In genomic region chr6:10373642-10374359, GRCh38 we compare ENCODE assay signal across 15 cellular contexts. TPM values are rescaled to one million over a fixed set of nuclear protein-coding genes. Genes with fewer than 3 reads are reported as not detected.
DNase-seq lines count a peak whose midpoint lies in the region; ATAC-seq, FAIRE-seq and TF ChIP-seq lines count a peak whose summit lies in the region.
"Had no signal": no experiment of that assay in that cellular context is flagged by ENCODE, and none has a peak within 500 bp of the region (broad histone marks: within the 10 kb centered on the region; RNA-seq: fewer than 3 reads in every experiment).

No MANE protein-coding gene starts in this region.

- H3K27ac ChIP-seq in HepG2 (ENCODE audit: extremely low read length, insufficient read depth, low read length) = no peak overlapping the region
- no peak overlapping the region for H3K27ac ChIP-seq in right lobe of liver
- peak overlapping the region; percentile 76 for H3K27ac ChIP-seq in Panc1 (ENCODE audit: low read length)
- peak overlapping the region; percentile 15 for H3K27ac ChIP-seq in foreskin keratinocyte
- peak overlapping the region in 1 of 4 donors; percentile 36 for H3K27ac ChIP-seq in tibial nerve
- no peak overlapping the region for H3K27ac ChIP-seq in dorsolateral prefrontal cortex

- POLR2A ChIA-PET in HepG2 (lab: Yijun Ruan, JAX) (no interaction called here), Panc1 (lab: Charles Lee) (interaction anchor here (0.5 to 0.9 kb wide), 3 partner anchors 27 to 275 kb away, joined by 3 to 4 read pairs (median 3); partner anchors contain the start of gene TFAP2A)

- H3K4me3 ChIP-seq in HepG2 (replicated peaks in 1 of 3; ENCODE audit: insufficient read depth in 1 of 3, low read depth in 2 of 3, low read length in 3 of 3) (no peak overlapping the region), right lobe of liver (no peak overlapping the region), Panc1 (ENCODE audit: low read depth in 2 of 2, low read length in 2 of 2) (no peak overlapping the region), tibial nerve (no peak overlapping the region), dorsolateral prefrontal cortex (no peak overlapping the region)
- H3K4me3 ChIP-seq: mucosa of descending colon had no signal

- CTCF ChIA-PET in HepG2 (lab: Yijun Ruan, JAX; ENCODE audit: low intra/inter-chr PET ratio, low total read pairs) (no interaction called here), Panc1 (lab: Charles Lee) (no interaction called here)

- TF ChIP-seq CTCF in HepG2 (CRISPR knock-in tag; IDR thresholded peaks at IDR 0.05) (no peak), right lobe of liver (IDR thresholded peaks at IDR 0.05) (no peak), Panc1 (IDR thresholded peaks at IDR 0.05) (no peak), foreskin keratinocyte (conservative IDR thresholded peaks at IDR 0.05) (no peak), tibial nerve (IDR thresholded peaks at IDR 0.05) (no peak), dorsolateral prefrontal cortex (IDR thresholded peaks at IDR 0.05 in 54 of 56, conservative IDR thresholded peaks at IDR 0.05 in 2 of 56; ENCODE audit: low read depth in 1 of 56, partially characterized antibody in 56 of 56) (no peak)

- 28% methylated on average over 3 of the region's 3 CpGs for WGBS in HepG2 (ENCODE audit: low lambda C conversion rate)
- 59% methylated on average over 3 of the region's 3 CpGs for WGBS in right lobe of liver (ENCODE audit: insufficient coverage, low coverage, low lambda C conversion rate, missing lambda C conversion rate)
- WGBS in tibial nerve, 2 donors = 21 to 34% methylated on average over 3 of the region's 3 CpGs

- no peaks in the 10 kb centered on the region for H4K20me1 ChIP-seq in HepG2 (ENCODE audit: insufficient read depth, low read length)

- H3K27me3 ChIP-seq in HepG2 (ENCODE audit: control insufficient read depth in 1 of 2, insufficient read depth in 2 of 2, low read length in 2 of 2) = no peaks in the 10 kb centered on the region; a peak in 1 of 5 replicates
- no peaks in the 10 kb centered on the region for H3K27me3 ChIP-seq in right lobe of liver
- H3K27me3 ChIP-seq in Panc1 (ENCODE audit: control insufficient read depth, insufficient read depth, low read length) = no peaks in the 10 kb centered on the region
- no peaks in the 10 kb centered on the region for H3K27me3 ChIP-seq in foreskin keratinocyte
- H3K27me3 ChIP-seq in tibial nerve = no peaks in the 10 kb centered on the region
- peaks cover 0 to 9% (median 0%) of the 10 kb centered on the region in 45 donors for H3K27me3 ChIP-seq in dorsolateral prefrontal cortex

- no peaks in the 10 kb centered on the region for H3K79me2 ChIP-seq in HepG2 (ENCODE audit: insufficient read depth, low read length)

- no peak overlapping the region for H3K4me2 ChIP-seq in HepG2 (ENCODE audit: low read depth, low read length)

- H3K4me1 ChIP-seq in HepG2 (ENCODE audit: insufficient read depth, low read length) (peaks cover 9% of the 10 kb centered on the region; the same call in 1 of the 2 replicates), right lobe of liver (no peaks in the 10 kb centered on the region), Panc1 (ENCODE audit: control insufficient read depth, insufficient read depth, low read length) (peaks cover 39% of the 10 kb centered on the region), foreskin keratinocyte (peaks cover 8% of the 10 kb centered on the region), tibial nerve (peaks cover 0 to 15% (median 5%) of the 10 kb centered on the region in 4 donors)

- H3K9me3 ChIP-seq in HepG2 (ENCODE audit: low read length) (no peaks in the 10 kb centered on the region), right lobe of liver (no peaks in the 10 kb centered on the region), Panc1 (ENCODE audit: control insufficient read depth, insufficient read depth, low read depth, low read length) (no peaks in the 10 kb centered on the region), tibial nerve (no peaks in the 10 kb centered on the region)
- H3K9me3 ChIP-seq: mucosa of descending colon had no signal

- H3K36me3 ChIP-seq in HepG2 (replicated peaks in 1 of 2; ENCODE audit: control insufficient read depth in 1 of 2, insufficient read depth in 2 of 2, low read length in 2 of 2) (no peaks in the 10 kb centered on the region), right lobe of liver (no peaks in the 10 kb centered on the region), Panc1 (ENCODE audit: control insufficient read depth, insufficient read depth, low read length) (no peaks in the 10 kb centered on the region), tibial nerve (no peaks in the 10 kb centered on the region)

- intact Hi-C loops in HepG2 (cut with micrococcal nuclease; ENCODE audit: unreplicated experiment) (no loop called here), right lobe of liver (cut with DNase I) (no loop called here), Panc1 (cut with micrococcal nuclease; ENCODE audit: unreplicated experiment) (no loop called here), dorsolateral prefrontal cortex (cut with DNase I) (no loop called here)

- FAIRE-seq in HepG2 (lab: Jason Lieb, UNC) = peak; percentile 8
- no peak for FAIRE-seq in H54 (lab: Jason Lieb, UNC)
- FAIRE-seq: A204.1, endometrium had no signal

- in situ Hi-C loops in HepG2 (cut with HindIII; ENCODE audit: extremely low pct_ligation_motif_present, low pct_unique_long_range_greater_than_20kb) (no loop called here), Panc1 (cut with HindIII; ENCODE audit: low pct_unique_long_range_greater_than_20kb, low sequenced_read_pairs) (no loop called here)

- BruUV-seq in HepG2 (replicated peaks; lab: Mats Ljungman, UMichigan) (no TSS peak), Panc1 (replicated peaks; lab: Mats Ljungman, UMichigan) (no TSS peak)

- H2AFZ ChIP-seq in HepG2 (ENCODE audit: low read length) = no peak overlapping the region

- TF ChIP-seq RAD21 in HepG2 (CRISPR knock-in tag; IDR thresholded peaks at IDR 0.05) = no peak

- H3K9ac ChIP-seq in HepG2 (ENCODE audit: insufficient read depth, low read depth, low read length) = no peak overlapping the region

- TF ChIP-seq POLR2A in HepG2 (IDR thresholded peaks at IDR 0.05; ENCODE audit: insufficient read depth in 1 of 2, low read depth in 2 of 2, low read length in 2 of 2) (no peak), right lobe of liver (IDR thresholded peaks at IDR 0.05) (no peak), tibial nerve (IDR thresholded peaks at IDR 0.05) (no peak), H54 (IDR thresholded peaks at IDR 0.05; ENCODE audit: low read depth, low read length) (no peak)

- TF ChIP-seq EP300 in HepG2 (IDR thresholded peaks at IDR 0.05; ENCODE audit: low read depth in 2 of 2, low read length in 2 of 2) = no peak
- no peak for TF ChIP-seq EP300 in HepG2 (CRISPR knock-in tag; IDR thresholded peaks at IDR 0.05; ENCODE audit: borderline replicate concordance)
- no peak for TF ChIP-seq EP300 in tibial nerve (IDR thresholded peaks at IDR 0.05)

- ATAC-seq in HepG2 (peak; percentile 72; the same call in 2 of the 3 replicates), right lobe of liver (no peak), Panc1 (peak; percentile 82), foreskin keratinocyte (no peak)
- ATAC-seq: mucosa of descending colon had no signal

- DNase-seq in HepG2 (ENCODE audit: low spot score) = peak; percentile 12
- DNase-seq in right lobe of liver = no peak
- peak; percentile 56 for DNase-seq in Panc1 (ENCODE audit: low read depth, low spot score)
- no peak for DNase-seq in foreskin keratinocyte
- no peak for DNase-seq in NCI-H1436 treated with DMSO at 0.1 percent for 48 hours (lab: John Stamatoyannopoulos, UW)
- no peak for DNase-seq in tibial nerve (ENCODE audit: low spot score in 2 of 2)
- no peak for DNase-seq in dorsolateral prefrontal cortex
- DNase-seq in H54 (ENCODE audit: insufficient read length, low spot score) = no peak
- DNase-seq: activated CD4-positive, alpha-beta T cell treated with anti-CD3 and anti-CD28 coated beads, Interleukin-2, amount 10 ng/mL, durations not matched to agents 24 days and 14 days; activated naive CD8-positive, alpha-beta T cell treated with anti-CD3 and anti-CD28 coated beads, Interleukin-2, amount 10 ng/mL, durations not matched to agents 7 days and 5 days; mucosa of descending colon; NCI-H2171 treated with DMSO at 0.1 percent for 48 hours; posterior cingulate gyrus had no signal

TF ChIP-seq in HepG2, 621 proteins besides CTCF, POLR2A, EP300 and RAD21 (continues in another document):
- no peak for TF ChIP-seq NONO (IDR thresholded peaks at IDR 0.05)
- no peak for TF ChIP-seq NONO (CRISPR knock-in tag; conservative IDR thresholded peaks at IDR 0.05)
- TF ChIP-seq HMG20B (CRISPR knock-in tag; conservative IDR thresholded peaks at IDR 0.05) = no peak
- no peak for TF ChIP-seq CBX5 (CRISPR knock-in tag; IDR thresholded peaks at IDR 0.05; ENCODE audit: borderline replicate concordance)

RNA-seq across cellular contexts. Expression of gene TFAP2A, which starts 41.1 kb away (rescaled TPM):
- not detected in 2 replicates for total RNA-seq in HepG2 (2016; rRNA removed; fragmentation: Illumina TruSeq; extraction: Trizol)
- not detected in 2 replicates for total RNA-seq in HepG2 (2016; cell fraction: cytosol; rRNA removed; fragmentation: Illumina TruSeq; extraction: Trizol; ENCODE audit: low read depth)
- not detected in 2 replicates for total RNA-seq in HepG2 (2016; cell fraction: insoluble cytoplasmic fraction; rRNA removed; fragmentation: Illumina TruSeq; extraction: Trizol)
- not detected in 2 replicates for total RNA-seq in HepG2 (2016; cell fraction: membrane; rRNA removed; fragmentation: Illumina TruSeq; extraction: Trizol)
- total RNA-seq in HepG2 (2016; cell fraction: nucleus; rRNA removed; fragmentation: Illumina TruSeq; extraction: Trizol) = not detected in 2 replicates
- not detected in 2 replicates for polyA plus RNA-seq in HepG2 (2011; rRNA removed)
- polyA plus RNA-seq in HepG2 (2011; cell fraction: cytosol; rRNA removed) = 0.04 and 0.09 TPM in 2 replicates
- not detected in 2 replicates for polyA plus RNA-seq in HepG2 (2011; cell fraction: nucleus; rRNA removed)
- not detected in 2 replicates for polyA plus RNA-seq in HepG2 (2012)
- not detected in 2 replicates for polyA plus RNA-seq in HepG2 (2016; cell fraction: cytosol; fragmentation: Illumina TruSeq; extraction: Trizol; ENCODE audit: low read depth)
- not detected in 2 replicates for polyA plus RNA-seq in HepG2 (2016; cell fraction: insoluble cytoplasmic fraction; fragmentation: Illumina TruSeq; extraction: Trizol; ENCODE audit: low read depth)
- not detected in 2 replicates for polyA plus RNA-seq in HepG2 (2016; cell fraction: membrane; fragmentation: Illumina TruSeq; extraction: Trizol; ENCODE audit: low read depth)
- polyA plus RNA-seq in HepG2 (2016; cell fraction: nucleus; fragmentation: Illumina TruSeq; extraction: Trizol; ENCODE audit: insufficient read depth, low read depth) = not detected in 2 replicates
- polyA minus RNA-seq in HepG2 (2011; rRNA and poly(A)+ RNA removed; ENCODE audit: low replicate concordance) = 48.3 TPM in 1 of 2 replicates, not detected in the other
- 0.99 and 2.1 TPM in 2 replicates for polyA minus RNA-seq in HepG2 (2011; cell fraction: cytosol; rRNA and poly(A)+ RNA removed)
- 0.25 and 1.2 TPM in 2 replicates for polyA minus RNA-seq in HepG2 (2011; cell fraction: nucleus; rRNA and poly(A)+ RNA removed)
- under 1 TPM in 3 of 6 experiments, not detected in 3; 0.07 to 0.18 (median 0.12) TPM for total RNA-seq in right lobe of liver
- 83.9 TPM for total RNA-seq in Panc1 (2021; ENCODE audit: unreplicated experiment)
- 95.0 TPM for polyA plus RNA-seq in Panc1 (2012; ENCODE audit: insufficient read length)
- total RNA-seq in foreskin keratinocyte = 35.2 and 37.0 TPM in 2 replicates
- 26.0 and 30.9 TPM in 2 replicates for polyA plus RNA-seq in foreskin keratinocyte
- total RNA-seq in tibial nerve = 1 to 10 TPM in 1 of 4 donors, under 1 TPM in 2, not detected in 1; 0.20 to 1.2 (median 0.66) TPM
- total RNA-seq in dorsolateral prefrontal cortex = 1 to 10 TPM in 10 of 120 experiments, under 1 TPM in 76, not detected in 34; 0.12 to 2.4 (median 0.52) TPM
- total RNA-seq: activated CD4-positive, alpha-beta T cell treated with anti-CD3 and anti-CD28 coated beads, Interleukin-2, amount 10 ng/mL, durations not matched to agents 24 days and 14 days; activated naive CD8-positive, alpha-beta T cell treated with anti-CD3 and anti-CD28 coated beads, Interleukin-2, amount 10 ng/mL, durations not matched to agents 7 days and 5 days had no signal

Comparison
In these comparisons a context has a peak if more than half of its experiments do, and no peak if none do; other contexts are left out.
1. ATAC-seq: peak in HepG2 (single experiment) and Panc1 (single experiment); none in right lobe of liver (0 of 4) and foreskin keratinocyte (single experiment).
2. DNase-seq: peak in HepG2 (single experiment) and Panc1 (single experiment); none in right lobe of liver (0 of 3), foreskin keratinocyte (0 of 2), NCI-H1436 treated with DMSO at 0.1 percent for 48 hours (single experiment), tibial nerve (0 of 2), dorsolateral prefrontal cortex (0 of 10) and H54 (single experiment).
3. H3K27ac ChIP-seq: peak in Panc1 (single experiment) and foreskin keratinocyte (single experiment); none in HepG2 (single experiment), right lobe of liver (0 of 3) and dorsolateral prefrontal cortex (0 of 59).
4. RNA of gene TFAP2A, which starts 41.1 kb away (total RNA-seq): 83.9 TPM in Panc1 (single experiment) and 35.2 to 37.0 TPM in foreskin keratinocyte; 0.20 to 1.2 TPM in tibial nerve, 0.12 to 2.4 TPM in dorsolateral prefrontal cortex, 0.07 to 0.18 TPM in right lobe of liver and not detected in HepG2; every median in the first group is over 10 times any median in the second.